4 cellular contexts compared by ENCODE assay signal in the genomic region with DNA sequence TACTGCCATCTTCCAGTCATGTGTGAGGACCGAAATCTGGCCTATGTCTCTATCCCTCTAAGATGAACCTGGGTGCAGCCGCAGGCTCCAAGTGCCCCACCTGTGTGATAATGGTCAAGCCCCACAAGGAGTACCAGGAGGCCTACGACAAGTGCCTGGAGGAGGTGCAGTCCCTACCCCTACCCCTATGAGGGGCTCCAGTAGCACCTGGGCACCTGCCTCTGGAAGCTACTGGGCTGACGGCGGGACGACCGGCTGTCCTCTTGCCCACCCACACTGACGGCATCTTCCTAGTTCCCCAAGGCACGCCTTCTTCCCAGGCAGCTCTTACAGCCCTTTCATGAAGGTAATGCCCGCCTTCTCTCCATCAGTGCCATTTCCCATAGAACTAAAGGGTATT.
TF ChIP-seq lines count a peak whose summit lies in the region.

No MANE protein-coding gene starts in this region.

TF ChIP-seq in SK-N-SH, 30 proteins besides CTCF, POLR2A, EP300 and RAD21:
- TF ChIP-seq ZBTB33 (IDR thresholded peaks at IDR 0.05; ENCODE audit: borderline replicate concordance, low read depth) (no peak), TEAD4 (IDR thresholded peaks at IDR 0.05; ENCODE audit: borderline replicate concordance, insufficient read depth) (no peak), ELF1 (IDR thresholded peaks at IDR 0.05) (no peak), USF1 (IDR thresholded peaks at IDR 0.05; ENCODE audit: borderline replicate concordance, low read depth) (no peak), RCOR1 (IDR thresholded peaks at IDR 0.05; ENCODE audit: low read length) (no peak), CHD2 (IDR thresholded peaks at IDR 0.05; ENCODE audit: low read length, partially characterized antibody) (no peak)
- TF ChIP-seq, protein P1, sequence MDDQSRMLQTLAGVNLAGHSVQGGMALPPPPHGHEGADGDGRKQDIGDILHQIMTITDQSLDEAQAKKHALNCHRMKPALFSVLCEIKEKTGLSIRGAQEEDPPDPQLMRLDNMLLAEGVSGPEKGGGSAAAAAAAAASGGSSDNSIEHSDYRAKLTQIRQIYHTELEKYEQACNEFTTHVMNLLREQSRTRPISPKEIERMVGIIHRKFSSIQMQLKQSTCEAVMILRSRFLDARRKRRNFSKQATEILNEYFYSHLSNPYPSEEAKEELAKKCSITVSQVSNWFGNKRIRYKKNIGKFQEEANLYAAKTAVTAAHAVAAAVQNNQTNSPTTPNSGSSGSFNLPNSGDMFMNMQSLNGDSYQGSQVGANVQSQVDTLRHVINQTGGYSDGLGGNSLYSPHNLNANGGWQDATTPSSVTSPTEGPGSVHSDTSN (IDR thresholded peaks at IDR 0.05), result no peak

TF ChIP-seq in SK-N-SH treated with all-trans-retinoic acid at 6 μM for 48 hours, 23 proteins besides CTCF, POLR2A, EP300 and RAD21 (continues in another document):
- TF ChIP-seq GLIS3 (CRISPR knock-in tag; IDR thresholded peaks at IDR 0.05) (no peak), ZFP3 (CRISPR knock-in tag; IDR thresholded peaks at IDR 0.05) (no peak), TOX (CRISPR knock-in tag; IDR thresholded peaks at IDR 0.05; ENCODE audit: borderline replicate concordance) (no peak), ISL1 (CRISPR knock-in tag; IDR thresholded peaks at IDR 0.05) (no peak), POU6F1 (CRISPR knock-in tag; IDR thresholded peaks at IDR 0.05; ENCODE audit: borderline replicate concordance, low read depth) (no peak), ZNF70 (CRISPR knock-in tag; IDR thresholded peaks at IDR 0.05) (no peak), ZFP30 (CRISPR knock-in tag; IDR thresholded peaks at IDR 0.05) (no peak), ZNF565 (CRISPR knock-in tag; conservative IDR thresholded peaks at IDR 0.05; ENCODE audit: low read depth) (no peak), RARB (CRISPR knock-in tag; IDR thresholded peaks at IDR 0.05) (no peak), ESRRG (CRISPR knock-in tag; IDR thresholded peaks at IDR 0.05) (no peak), CSDC2 (CRISPR knock-in tag; IDR thresholded peaks at IDR 0.05) (no peak), CSRNP3 (CRISPR knock-in tag; IDR thresholded peaks at IDR 0.05) (no peak), ARNTL (CRISPR knock-in tag; IDR thresholded peaks at IDR 0.05; ENCODE audit: borderline replicate concordance, low read depth) (no peak), TCF4 (CRISPR knock-in tag; IDR thresholded peaks at IDR 0.05; ENCODE audit: borderline replicate concordance) (no peak), PPARA (CRISPR knock-in tag; IDR thresholded peaks at IDR 0.05; ENCODE audit: borderline replicate concordance) (no peak), OSR1 (CRISPR knock-in tag; IDR thresholded peaks at IDR 0.05) (no peak), BACH2 (CRISPR knock-in tag; IDR thresholded peaks at IDR 0.05; ENCODE audit: borderline replicate concordance) (no peak)

TF ChIP-seq in H1, 55 proteins besides CTCF, POLR2A, EP300 and RAD21:
- TF ChIP-seq SP4 (IDR thresholded peaks at IDR 0.05; ENCODE audit: low read length), result no peak
- no peak for TF ChIP-seq SIX5 (IDR thresholded peaks at IDR 0.05; ENCODE audit: low read depth, low read length)
- TF ChIP-seq TAF1 (IDR thresholded peaks at IDR 0.05; ENCODE audit: low read depth, low read length), result no peak
- no peak for TF ChIP-seq GABPA (IDR thresholded peaks at IDR 0.05; ENCODE audit: borderline replicate concordance, insufficient read depth, low read length)
- no peak for TF ChIP-seq TAF7 (optimal IDR thresholded peaks at IDR 0.05; ENCODE audit: borderline replicate concordance, low read depth, low read length)
- no peak for TF ChIP-seq PHF8 (conservative IDR thresholded peaks at IDR 0.05; ENCODE audit: low read depth, low read length)
- no peak for TF ChIP-seq EGR1 (IDR thresholded peaks at IDR 0.05; ENCODE audit: borderline replicate concordance, low read depth, low read length)
- no peak for TF ChIP-seq RXRA (IDR thresholded peaks at IDR 0.05; ENCODE audit: insufficient read depth, low read depth, low read length)
- no peak for TF ChIP-seq SUZ12 (IDR thresholded peaks at IDR 0.05; ENCODE audit: low read length)
- no peak for TF ChIP-seq GTF2F1 (IDR thresholded peaks at IDR 0.05; ENCODE audit: borderline replicate concordance, low read depth, low read length)
- TF ChIP-seq ZNF274 (IDR thresholded peaks at IDR 0.05; ENCODE audit: borderline replicate concordance, extremely low read depth, low read length), result no peak
- TF ChIP-seq, protein P2, sequence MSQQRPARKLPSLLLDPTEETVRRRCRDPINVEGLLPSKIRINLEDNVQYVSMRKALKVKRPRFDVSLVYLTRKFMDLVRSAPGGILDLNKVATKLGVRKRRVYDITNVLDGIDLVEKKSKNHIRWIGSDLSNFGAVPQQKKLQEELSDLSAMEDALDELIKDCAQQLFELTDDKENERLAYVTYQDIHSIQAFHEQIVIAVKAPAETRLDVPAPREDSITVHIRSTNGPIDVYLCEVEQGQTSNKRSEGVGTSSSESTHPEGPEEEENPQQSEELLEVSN (IDR thresholded peaks at IDR 0.05), result no peak
- TF ChIP-seq BACH1 (IDR thresholded peaks at IDR 0.05; ENCODE audit: low read length), result no peak
- no peak for TF ChIP-seq EZH2 (IDR thresholded peaks at IDR 0.05; ENCODE audit: low read depth, low read length, severe bottlenecking)

TF ChIP-seq in HepG2, 621 proteins besides CTCF, POLR2A, EP300 and RAD21:
- TF ChIP-seq ZC3H13 (CRISPR knock-in tag; IDR thresholded peaks at IDR 0.05), result no peak
- no peak for TF ChIP-seq ZBTB42 (CRISPR knock-in tag; IDR thresholded peaks at IDR 0.05)
- TF ChIP-seq, protein P3, sequence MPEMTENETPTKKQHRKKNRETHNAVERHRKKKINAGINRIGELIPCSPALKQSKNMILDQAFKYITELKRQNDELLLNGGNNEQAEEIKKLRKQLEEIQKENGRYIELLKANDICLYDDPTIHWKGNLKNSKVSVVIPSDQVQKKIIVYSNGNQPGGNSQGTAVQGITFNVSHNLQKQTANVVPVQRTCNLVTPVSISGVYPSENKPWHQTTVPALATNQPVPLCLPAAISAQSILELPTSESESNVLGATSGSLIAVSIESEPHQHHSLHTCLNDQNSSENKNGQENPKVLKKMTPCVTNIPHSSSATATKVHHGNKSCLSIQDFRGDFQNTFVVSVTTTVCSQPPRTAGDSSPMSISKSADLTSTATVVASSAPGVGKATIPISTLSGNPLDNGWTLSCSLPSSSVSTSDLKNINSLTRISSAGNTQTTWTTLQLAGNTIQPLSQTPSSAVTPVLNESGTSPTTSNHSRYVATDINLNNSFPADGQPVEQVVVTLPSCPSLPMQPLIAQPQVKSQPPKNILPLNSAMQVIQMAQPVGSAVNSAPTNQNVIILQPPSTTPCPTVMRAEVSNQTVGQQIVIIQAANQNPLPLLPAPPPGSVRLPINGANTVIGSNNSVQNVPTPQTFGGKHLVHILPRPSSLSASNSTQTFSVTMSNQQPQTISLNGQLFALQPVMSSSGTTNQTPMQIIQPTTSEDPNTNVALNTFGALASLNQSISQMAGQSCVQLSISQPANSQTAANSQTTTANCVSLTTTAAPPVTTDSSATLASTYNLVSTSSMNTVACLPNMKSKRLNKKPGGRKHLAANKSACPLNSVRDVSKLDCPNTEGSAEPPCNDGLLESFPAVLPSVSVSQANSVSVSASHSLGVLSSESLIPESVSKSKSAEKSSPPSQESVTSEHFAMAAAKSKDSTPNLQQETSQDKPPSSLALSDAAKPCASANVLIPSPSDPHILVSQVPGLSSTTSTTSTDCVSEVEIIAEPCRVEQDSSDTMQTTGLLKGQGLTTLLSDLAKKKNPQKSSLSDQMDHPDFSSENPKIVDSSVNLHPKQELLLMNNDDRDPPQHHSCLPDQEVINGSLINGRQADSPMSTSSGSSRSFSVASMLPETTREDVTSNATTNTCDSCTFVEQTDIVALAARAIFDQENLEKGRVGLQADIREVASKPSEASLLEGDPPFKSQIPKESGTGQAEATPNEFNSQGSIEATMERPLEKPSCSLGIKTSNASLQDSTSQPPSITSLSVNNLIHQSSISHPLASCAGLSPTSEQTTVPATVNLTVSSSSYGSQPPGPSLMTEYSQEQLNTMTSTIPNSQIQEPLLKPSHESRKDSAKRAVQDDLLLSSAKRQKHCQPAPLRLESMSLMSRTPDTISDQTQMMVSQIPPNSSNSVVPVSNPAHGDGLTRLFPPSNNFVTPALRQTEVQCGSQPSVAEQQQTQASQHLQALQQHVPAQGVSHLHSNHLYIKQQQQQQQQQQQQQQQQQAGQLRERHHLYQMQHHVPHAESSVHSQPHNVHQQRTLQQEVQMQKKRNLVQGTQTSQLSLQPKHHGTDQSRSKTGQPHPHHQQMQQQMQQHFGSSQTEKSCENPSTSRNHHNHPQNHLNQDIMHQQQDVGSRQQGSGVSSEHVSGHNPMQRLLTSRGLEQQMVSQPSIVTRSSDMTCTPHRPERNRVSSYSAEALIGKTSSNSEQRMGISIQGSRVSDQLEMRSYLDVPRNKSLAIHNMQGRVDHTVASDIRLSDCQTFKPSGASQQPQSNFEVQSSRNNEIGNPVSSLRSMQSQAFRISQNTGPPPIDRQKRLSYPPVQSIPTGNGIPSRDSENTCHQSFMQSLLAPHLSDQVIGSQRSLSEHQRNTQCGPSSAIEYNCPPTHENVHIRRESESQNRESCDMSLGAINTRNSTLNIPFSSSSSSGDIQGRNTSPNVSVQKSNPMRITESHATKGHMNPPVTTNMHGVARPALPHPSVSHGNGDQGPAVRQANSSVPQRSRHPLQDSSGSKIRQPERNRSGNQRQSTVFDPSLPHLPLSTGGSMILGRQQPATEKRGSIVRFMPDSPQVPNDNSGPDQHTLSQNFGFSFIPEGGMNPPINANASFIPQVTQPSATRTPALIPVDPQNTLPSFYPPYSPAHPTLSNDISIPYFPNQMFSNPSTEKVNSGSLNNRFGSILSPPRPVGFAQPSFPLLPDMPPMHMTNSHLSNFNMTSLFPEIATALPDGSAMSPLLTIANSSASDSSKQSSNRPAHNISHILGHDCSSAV (CRISPR knock-in tag; IDR thresholded peaks at IDR 0.05; ENCODE audit: borderline replicate concordance), result no peak
- no peak for TF ChIP-seq PAWR (CRISPR knock-in tag; IDR thresholded peaks at IDR 0.05; ENCODE audit: borderline replicate concordance)
